In genomic region chr16:15671530-15672117, GRCh38 we compare ENCODE assay signal across 12 cellular contexts. TPM values are rescaled to one million over a fixed set of nuclear protein-coding genes. Genes with fewer than 3 reads are reported as not detected.
DNase-seq lines count a peak whose midpoint lies in the region; ATAC-seq, FAIRE-seq and TF ChIP-seq lines count a peak whose summit lies in the region.
"Had no signal": no experiment of that assay in that cellular context is flagged by ENCODE, and none has a peak within 500 bp of the region (broad histone marks: within the 10 kb centered on the region; RNA-seq: fewer than 3 reads in every experiment).

No MANE protein-coding gene starts in this region.

- no peak overlapping the region for H3K4me3 ChIP-seq in A673 (ENCODE audit: low read depth, low read length, poor library complexity, severe bottlenecking)
- no peak overlapping the region for H3K4me3 ChIP-seq in HEK293 (ENCODE audit: low read depth, low read length)
- H3K4me3 ChIP-seq: ovary had no signal

- intact Hi-C loops in A673 (cut with micrococcal nuclease; ENCODE audit: unreplicated experiment): no loop called here

- H3K9me3 ChIP-seq in A673 (ENCODE audit: low read depth, low read length, poor library complexity, severe bottlenecking) (no peaks in the 10 kb centered on the region), HEK293 (ENCODE audit: control insufficient read depth, insufficient read depth, low read depth, low read length) (no peaks in the 10 kb centered on the region)
- H3K9me3 ChIP-seq: ovary had no signal

- BruUV-seq in A673 (replicated peaks; lab: Mats Ljungman, UMichigan): no TSS peak

- H3K36me3 ChIP-seq in A673 (ENCODE audit: insufficient read depth, low read length, poor library complexity, severe bottlenecking) (peaks cover 38% of the 10 kb centered on the region), HEK293 (ENCODE audit: control insufficient read depth in 2 of 2, insufficient read depth in 1 of 2, low read length in 2 of 2) (peaks cover 19 to 53% of the 10 kb centered on the region in 2 experiments; a peak in 2 of 3 replicates)
- H3K36me3 ChIP-seq: ovary had no signal

- H3K4me1 Mint-ChIP-seq in brain: peaks cover 17% of the 10 kb centered on the region
- H3K4me1 Mint-ChIP-seq in naive thymus-derived CD8-positive, alpha-beta T cell: peaks cover 29 to 56% (median 46%) of the 10 kb centered on the region in 4 donors

- no peak overlapping the region for H3K4me3 Mint-ChIP-seq in brain
- peak overlapping the region in 6 of 10 donors; percentile 16 to 70 (median 27) for H3K4me3 Mint-ChIP-seq in naive thymus-derived CD8-positive, alpha-beta T cell

- H3K27ac ChIP-seq in A673 (ENCODE audit: low read depth, low read length, poor library complexity, severe bottlenecking): peak overlapping the region; percentile 53
- H3K27ac ChIP-seq in HEK293 (ENCODE audit: extremely low read depth, low read depth, low read length): no peak overlapping the region

- POLR2A ChIA-PET in A673 (lab: Charles Lee; ENCODE audit: low non-redundant PET) (no interaction called here), HEK293 (lab: Yijun Ruan, JAX) (interaction anchor here (1.2 kb wide), 1 partner anchor 19 kb away, joined by 3 read pairs; no protein-coding TSS in a partner anchor)
- POLR2A ChIA-PET in naive thymus-derived CD8-positive, alpha-beta T cell (lab: Charles Lee): interaction anchor here (0.5 to 6.4 kb wide), 9 partner anchors 12 to 87 kb away, joined by 3 to 56 read pairs (median 5); partner anchors contain the start of genes MARF1 and NDE1

- no peaks in the 10 kb centered on the region for H3K27me3 Mint-ChIP-seq in brain
- no peaks in the 10 kb centered on the region for H3K27me3 Mint-ChIP-seq in naive thymus-derived CD8-positive, alpha-beta T cell

- no peak for FAIRE-seq in frontal cortex (lab: Jason Lieb, UNC)

- CTCF ChIA-PET in A673 (lab: Charles Lee): interaction anchor here (0.5 kb wide), 1 partner anchor 835 kb away, joined by 5 read pairs; no protein-coding TSS in a partner anchor
- CTCF ChIA-PET in HEK293 (lab: Yijun Ruan, JAX): interaction anchor here (0.6 to 1.7 kb wide), 5 partner anchors 11 to 244 kb away, joined by 3 to 5 read pairs (median 4); no protein-coding TSS in a partner anchor

- no peak for TF ChIP-seq CTCF in A673 (conservative IDR thresholded peaks at IDR 0.05; ENCODE audit: low read depth, low read length)
- TF ChIP-seq CTCF in HEK293 (tag by site-specific recombination; IDR thresholded peaks at IDR 0.05): no peak
- no peak for TF ChIP-seq CTCF in brain (conservative IDR thresholded peaks at IDR 0.05)

- no peaks in the 10 kb centered on the region for H3K27me3 ChIP-seq in A673 (replicated peaks; ENCODE audit: insufficient read depth, low read depth, low read length, poor library complexity)
- H3K27me3 ChIP-seq: ovary had no signal

- no peak for DNase-seq in A673 (ENCODE audit: low spot score)
- DNase-seq in naive thymus-derived CD8-positive, alpha-beta T cell: no peak
- DNase-seq in frontal cortex (ENCODE audit: low spot score in 2 of 2): no peak
- no peak for DNase-seq in activated CD4-positive, CD25-positive, alpha-beta regulatory T cell (lab: John Stamatoyannopoulos, UW)
- no peak for DNase-seq in NCI-H526 (lab: John Stamatoyannopoulos, UW)
- DNase-seq in medulla oblongata (ENCODE audit: extremely low spot score): no peak
- DNase-seq: activated CD4-positive, alpha-beta T cell treated with anti-CD3 and anti-CD28 coated beads for 1 hour; central memory CD4-positive, alpha-beta T cell; KG1; ovary had no signal

- no peaks in the 10 kb centered on the region for H3K9me3 Mint-ChIP-seq in brain
- H3K9me3 Mint-ChIP-seq in naive thymus-derived CD8-positive, alpha-beta T cell: no peaks in the 10 kb centered on the region

- no peak for ATAC-seq in naive thymus-derived CD8-positive, alpha-beta T cell

- H3K4me1 ChIP-seq in A673 (ENCODE audit: insufficient read depth, low read length, poor library complexity, severe bottlenecking): peaks cover 19% of the 10 kb centered on the region
- H3K4me1 ChIP-seq in HEK293 (ENCODE audit: control insufficient read depth, insufficient read depth, low read length): peaks cover 5% of the 10 kb centered on the region; the same call in 1 of the 2 replicates

- H3K36me3 Mint-ChIP-seq in brain: peaks cover 29% of the 10 kb centered on the region
- peaks cover 0 to 66% (median 10%) of the 10 kb centered on the region in 3 donors for H3K36me3 Mint-ChIP-seq in naive thymus-derived CD8-positive, alpha-beta T cell

- H3K27ac Mint-ChIP-seq in brain: peak overlapping the region in 4 of 5 experiments; percentile 71 to 96 (median 84)
- peak overlapping the region; percentile 89 to 99 (median 98) for H3K27ac Mint-ChIP-seq in naive thymus-derived CD8-positive, alpha-beta T cell

TF ChIP-seq in HEK293, 187 proteins besides CTCF, POLR2A, EP300 and RAD21 (continues in another document):
- TF ChIP-seq, protein P1, sequence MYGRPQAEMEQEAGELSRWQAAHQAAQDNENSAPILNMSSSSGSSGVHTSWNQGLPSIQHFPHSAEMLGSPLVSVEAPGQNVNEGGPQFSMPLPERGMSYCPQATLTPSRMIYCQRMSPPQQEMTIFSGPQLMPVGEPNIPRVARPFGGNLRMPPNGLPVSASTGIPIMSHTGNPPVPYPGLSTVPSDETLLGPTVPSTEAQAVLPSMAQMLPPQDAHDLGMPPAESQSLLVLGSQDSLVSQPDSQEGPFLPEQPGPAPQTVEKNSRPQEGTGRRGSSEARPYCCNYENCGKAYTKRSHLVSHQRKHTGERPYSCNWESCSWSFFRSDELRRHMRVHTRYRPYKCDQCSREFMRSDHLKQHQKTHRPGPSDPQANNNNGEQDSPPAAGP (tag by site-specific recombination; IDR thresholded peaks at IDR 0.05): peak; percentile 74
- TF ChIP-seq MZF1 (tag by site-specific recombination; IDR thresholded peaks at IDR 0.05; ENCODE audit: borderline replicate concordance) (no peak), WT1 (tag by site-specific recombination; IDR thresholded peaks at IDR 0.05) (peak; percentile 54; the same call in 1 of the 2 replicates), OSR2 (tag by site-specific recombination; IDR thresholded peaks at IDR 0.05) (peak; percentile 41; the same call in 1 of the 2 replicates), MYNN (tag by site-specific recombination; IDR thresholded peaks at IDR 0.05; ENCODE audit: borderline replicate concordance) (no peak)
- TF ChIP-seq, protein P2, sequence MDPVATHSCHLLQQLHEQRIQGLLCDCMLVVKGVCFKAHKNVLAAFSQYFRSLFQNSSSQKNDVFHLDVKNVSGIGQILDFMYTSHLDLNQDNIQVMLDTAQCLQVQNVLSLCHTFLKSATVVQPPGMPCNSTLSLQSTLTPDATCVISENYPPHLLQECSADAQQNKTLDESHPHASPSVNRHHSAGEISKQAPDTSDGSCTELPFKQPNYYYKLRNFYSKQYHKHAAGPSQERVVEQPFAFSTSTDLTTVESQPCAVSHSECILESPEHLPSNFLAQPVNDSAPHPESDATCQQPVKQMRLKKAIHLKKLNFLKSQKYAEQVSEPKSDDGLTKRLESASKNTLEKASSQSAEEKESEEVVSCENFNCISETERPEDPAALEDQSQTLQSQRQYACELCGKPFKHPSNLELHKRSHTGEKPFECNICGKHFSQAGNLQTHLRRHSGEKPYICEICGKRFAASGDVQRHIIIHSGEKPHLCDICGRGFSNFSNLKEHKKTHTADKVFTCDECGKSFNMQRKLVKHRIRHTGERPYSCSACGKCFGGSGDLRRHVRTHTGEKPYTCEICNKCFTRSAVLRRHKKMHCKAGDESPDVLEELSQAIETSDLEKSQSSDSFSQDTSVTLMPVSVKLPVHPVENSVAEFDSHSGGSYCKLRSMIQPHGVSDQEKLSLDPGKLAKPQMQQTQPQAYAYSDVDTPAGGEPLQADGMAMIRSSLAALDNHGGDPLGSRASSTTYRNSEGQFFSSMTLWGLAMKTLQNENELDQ (tag by site-specific recombination; IDR thresholded peaks at IDR 0.05; ENCODE audit: low read depth): no peak

RNA-seq across cellular contexts. Expression of gene NDE1, which starts 21.6 kb away (rescaled TPM):
- total RNA-seq in A673 (2021): 78.1 and 79.6 TPM in 2 replicates
- polyA plus RNA-seq in brain (ENCODE audit: insufficient read depth, low read depth, low replicate concordance): 79.2 TPM
- total RNA-seq in naive thymus-derived CD8-positive, alpha-beta T cell: 100 to 1,000 TPM; 128 to 138 TPM
- 10 to 100 TPM; 23.5 to 59.1 (median 42.3) TPM for polyA plus RNA-seq in naive thymus-derived CD8-positive, alpha-beta T cell
- 4.1 TPM for total RNA-seq in frontal cortex

RNA-seq across cellular contexts. Expression of gene MARF1, which starts 28.7 kb away (rescaled TPM):
- total RNA-seq in A673 (2021) (71.6 and 75.9 TPM in 2 replicates), frontal cortex (20.4 TPM)
- polyA plus RNA-seq in brain (ENCODE audit: insufficient read depth, low read depth, low replicate concordance): 31.6 TPM
- total RNA-seq in naive thymus-derived CD8-positive, alpha-beta T cell: 100 to 1,000 TPM; 228 to 256 TPM
- polyA plus RNA-seq in naive thymus-derived CD8-positive, alpha-beta T cell: 10 to 100 TPM; 10.9 to 18.2 (median 15.2) TPM

Comparison
In these comparisons a context has a peak if more than half of its experiments do, and no peak if none do; other contexts are left out.
1. H3K4me3 Mint-ChIP-seq: peak in naive thymus-derived CD8-positive, alpha-beta T cell (6 of 10); none in brain (0 of 5).
2. RNA of gene NDE1, which starts 21.6 kb away (total RNA-seq): 128 to 138 TPM in naive thymus-derived CD8-positive, alpha-beta T cell and 78.1 to 79.6 TPM in A673; 4.1 TPM in frontal cortex (single experiment); every median in the first group is over 10 times any median in the second.